1 cellular context compared by ENCODE assay signal in the genomic region with DNA sequence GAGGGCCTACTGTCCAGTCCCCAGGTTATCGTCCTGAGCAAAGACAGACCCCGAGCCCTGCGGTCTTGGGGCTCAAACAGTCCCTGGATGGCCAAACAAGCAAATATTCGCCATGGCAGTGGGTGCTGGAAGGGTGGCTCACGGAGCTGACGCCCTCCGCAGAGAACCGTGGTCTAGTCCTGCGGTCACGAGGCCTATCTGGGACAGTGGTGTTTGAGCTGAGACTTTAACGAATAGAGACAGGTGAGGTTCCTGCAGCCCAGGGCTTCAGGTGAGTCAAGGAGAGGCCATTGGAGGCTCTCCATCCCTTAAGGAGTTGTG.
A peak's percentile ranks its signal among the peaks of the same experiment; 100 is the strongest.
TF ChIP-seq lines count a peak whose summit lies in the region.

No MANE protein-coding gene starts in this region.

TF ChIP-seq in HepG2, 621 proteins besides CTCF, POLR2A, EP300 and RAD21 (continued from another document):
- TF ChIP-seq, protein P1, sequence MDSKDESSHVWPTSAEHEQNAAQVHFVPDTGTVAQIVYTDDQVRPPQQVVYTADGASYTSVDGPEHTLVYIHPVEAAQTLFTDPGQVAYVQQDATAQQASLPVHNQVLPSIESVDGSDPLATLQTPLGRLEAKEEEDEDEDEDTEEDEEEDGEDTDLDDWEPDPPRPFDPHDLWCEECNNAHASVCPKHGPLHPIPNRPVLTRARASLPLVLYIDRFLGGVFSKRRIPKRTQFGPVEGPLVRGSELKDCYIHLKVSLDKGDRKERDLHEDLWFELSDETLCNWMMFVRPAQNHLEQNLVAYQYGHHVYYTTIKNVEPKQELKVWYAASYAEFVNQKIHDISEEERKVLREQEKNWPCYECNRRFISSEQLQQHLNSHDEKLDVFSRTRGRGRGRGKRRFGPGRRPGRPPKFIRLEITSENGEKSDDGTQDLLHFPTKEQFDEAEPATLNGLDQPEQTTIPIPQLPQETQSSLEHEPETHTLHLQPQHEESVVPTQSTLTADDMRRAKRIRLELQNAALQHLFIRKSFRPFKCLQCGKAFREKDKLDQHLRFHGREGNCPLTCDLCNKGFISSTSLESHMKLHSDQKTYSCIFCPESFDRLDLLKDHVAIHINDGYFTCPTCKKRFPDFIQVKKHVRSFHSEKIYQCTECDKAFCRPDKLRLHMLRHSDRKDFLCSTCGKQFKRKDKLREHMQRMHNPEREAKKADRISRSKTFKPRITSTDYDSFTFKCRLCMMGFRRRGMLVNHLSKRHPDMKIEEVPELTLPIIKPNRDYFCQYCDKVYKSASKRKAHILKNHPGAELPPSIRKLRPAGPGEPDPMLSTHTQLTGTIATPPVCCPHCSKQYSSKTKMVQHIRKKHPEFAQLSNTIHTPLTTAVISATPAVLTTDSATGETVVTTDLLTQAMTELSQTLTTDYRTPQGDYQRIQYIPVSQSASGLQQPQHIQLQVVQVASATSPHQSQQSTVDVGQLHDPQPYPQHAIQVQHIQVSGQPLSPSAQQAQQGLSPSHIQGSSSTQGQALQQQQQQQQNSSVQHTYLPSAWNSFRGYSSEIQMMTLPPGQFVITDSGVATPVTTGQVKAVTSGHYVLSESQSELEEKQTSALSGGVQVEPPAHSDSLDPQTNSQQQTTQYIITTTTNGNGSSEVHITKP (CRISPR knock-in tag; IDR thresholded peaks at IDR 0.05; ENCODE audit: low read depth): peak; percentile 8; the same call in 1 of the 2 replicates
- TF ChIP-seq, protein P2, sequence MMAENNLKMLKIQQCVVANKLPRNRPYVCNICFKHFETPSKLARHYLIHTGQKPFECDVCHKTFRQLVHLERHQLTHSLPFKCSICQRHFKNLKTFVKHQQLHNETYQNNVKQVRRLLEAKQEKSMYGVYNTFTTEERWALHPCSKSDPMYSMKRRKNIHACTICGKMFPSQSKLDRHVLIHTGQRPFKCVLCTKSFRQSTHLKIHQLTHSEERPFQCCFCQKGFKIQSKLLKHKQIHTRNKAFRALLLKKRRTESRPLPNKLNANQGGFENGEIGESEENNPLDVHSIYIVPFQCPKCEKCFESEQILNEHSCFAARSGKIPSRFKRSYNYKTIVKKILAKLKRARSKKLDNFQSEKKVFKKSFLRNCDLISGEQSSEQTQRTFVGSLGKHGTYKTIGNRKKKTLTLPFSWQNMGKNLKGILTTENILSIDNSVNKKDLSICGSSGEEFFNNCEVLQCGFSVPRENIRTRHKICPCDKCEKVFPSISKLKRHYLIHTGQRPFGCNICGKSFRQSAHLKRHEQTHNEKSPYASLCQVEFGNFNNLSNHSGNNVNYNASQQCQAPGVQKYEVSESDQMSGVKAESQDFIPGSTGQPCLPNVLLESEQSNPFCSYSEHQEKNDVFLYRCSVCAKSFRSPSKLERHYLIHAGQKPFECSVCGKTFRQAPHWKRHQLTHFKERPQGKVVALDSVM (CRISPR knock-in tag; IDR thresholded peaks at IDR 0.05): no peak
- 0 out of 2 replicates have a peak, but pooled peaks have one; percentile 30 for TF ChIP-seq PITX1 (CRISPR knock-in tag; IDR thresholded peaks at IDR 0.05)
- TF ChIP-seq GZF1 (CRISPR knock-in tag; IDR thresholded peaks at IDR 0.05): 0 out of 2 replicates have a peak, but pooled peaks have one; percentile 39
- TF ChIP-seq ZNF263 (CRISPR knock-in tag; IDR thresholded peaks at IDR 0.05): peak; percentile 18; the same call in 1 of the 2 replicates
- 0 out of 2 replicates have a peak, but pooled peaks have one; percentile 28 for TF ChIP-seq HNRNPL (IDR thresholded peaks at IDR 0.05; ENCODE audit: low read depth, low read length)
- no peak for TF ChIP-seq ZNF431 (CRISPR knock-in tag; IDR thresholded peaks at IDR 0.05; ENCODE audit: borderline replicate concordance, low read depth)
- TF ChIP-seq, protein P3, sequence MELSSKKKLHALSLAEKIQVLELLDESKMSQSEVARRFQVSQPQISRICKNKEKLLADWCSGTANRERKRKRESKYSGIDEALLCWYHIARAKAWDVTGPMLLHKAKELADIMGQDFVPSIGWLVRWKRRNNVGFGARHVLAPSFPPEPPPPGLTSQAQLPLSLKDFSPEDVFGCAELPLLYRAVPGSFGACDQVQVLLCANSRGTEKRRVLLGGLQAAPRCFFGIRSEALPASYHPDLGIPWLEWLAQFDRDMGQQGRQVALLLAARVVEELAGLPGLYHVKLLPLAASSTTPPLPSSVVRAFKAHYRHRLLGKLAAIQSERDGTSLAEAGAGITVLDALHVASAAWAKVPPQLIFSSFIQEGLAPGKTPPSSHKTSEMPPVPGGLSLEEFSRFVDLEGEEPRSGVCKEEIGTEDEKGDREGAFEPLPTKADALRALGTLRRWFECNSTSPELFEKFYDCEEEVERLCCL (CRISPR knock-in tag; IDR thresholded peaks at IDR 0.05; ENCODE audit: borderline replicate concordance): peak; percentile 64; the same call in 1 of the 2 replicates
- TF ChIP-seq ASH2L (IDR thresholded peaks at IDR 0.05; ENCODE audit: insufficient read length, low read depth, low read length): peak; percentile 5
- TF ChIP-seq ERF (CRISPR knock-in tag; IDR thresholded peaks at IDR 0.05): no peak
- no peak for TF ChIP-seq REXO4 (CRISPR knock-in tag; IDR thresholded peaks at IDR 0.05; ENCODE audit: borderline replicate concordance)
- TF ChIP-seq LCORL (IDR thresholded peaks at IDR 0.05): peak; percentile 1; the same call in 1 of the 2 replicates
- TF ChIP-seq LCORL (CRISPR knock-in tag; IDR thresholded peaks at IDR 0.05): no peak
- TF ChIP-seq, protein P4, sequence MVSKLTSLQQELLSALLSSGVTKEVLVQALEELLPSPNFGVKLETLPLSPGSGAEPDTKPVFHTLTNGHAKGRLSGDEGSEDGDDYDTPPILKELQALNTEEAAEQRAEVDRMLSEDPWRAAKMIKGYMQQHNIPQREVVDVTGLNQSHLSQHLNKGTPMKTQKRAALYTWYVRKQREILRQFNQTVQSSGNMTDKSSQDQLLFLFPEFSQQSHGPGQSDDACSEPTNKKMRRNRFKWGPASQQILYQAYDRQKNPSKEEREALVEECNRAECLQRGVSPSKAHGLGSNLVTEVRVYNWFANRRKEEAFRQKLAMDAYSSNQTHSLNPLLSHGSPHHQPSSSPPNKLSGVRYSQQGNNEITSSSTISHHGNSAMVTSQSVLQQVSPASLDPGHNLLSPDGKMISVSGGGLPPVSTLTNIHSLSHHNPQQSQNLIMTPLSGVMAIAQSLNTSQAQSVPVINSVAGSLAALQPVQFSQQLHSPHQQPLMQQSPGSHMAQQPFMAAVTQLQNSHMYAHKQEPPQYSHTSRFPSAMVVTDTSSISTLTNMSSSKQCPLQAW (CRISPR knock-in tag; IDR thresholded peaks at IDR 0.05): 0 out of 2 replicates have a peak, but pooled peaks have one; percentile 48
- peak; percentile 79; the same call in 1 of the 2 replicates for TF ChIP-seq PHF8 (CRISPR knock-in tag; IDR thresholded peaks at IDR 0.05)
- TF ChIP-seq POLR2G (IDR thresholded peaks at IDR 0.05; ENCODE audit: low read depth, low read length): no peak
- TF ChIP-seq NR2F6 (IDR thresholded peaks at IDR 0.05): peak; percentile 7; the same call in 1 of the 2 replicates
- no peak for TF ChIP-seq NR2F6 (CRISPR knock-in tag; IDR thresholded peaks at IDR 0.05)
- TF ChIP-seq, protein P5, sequence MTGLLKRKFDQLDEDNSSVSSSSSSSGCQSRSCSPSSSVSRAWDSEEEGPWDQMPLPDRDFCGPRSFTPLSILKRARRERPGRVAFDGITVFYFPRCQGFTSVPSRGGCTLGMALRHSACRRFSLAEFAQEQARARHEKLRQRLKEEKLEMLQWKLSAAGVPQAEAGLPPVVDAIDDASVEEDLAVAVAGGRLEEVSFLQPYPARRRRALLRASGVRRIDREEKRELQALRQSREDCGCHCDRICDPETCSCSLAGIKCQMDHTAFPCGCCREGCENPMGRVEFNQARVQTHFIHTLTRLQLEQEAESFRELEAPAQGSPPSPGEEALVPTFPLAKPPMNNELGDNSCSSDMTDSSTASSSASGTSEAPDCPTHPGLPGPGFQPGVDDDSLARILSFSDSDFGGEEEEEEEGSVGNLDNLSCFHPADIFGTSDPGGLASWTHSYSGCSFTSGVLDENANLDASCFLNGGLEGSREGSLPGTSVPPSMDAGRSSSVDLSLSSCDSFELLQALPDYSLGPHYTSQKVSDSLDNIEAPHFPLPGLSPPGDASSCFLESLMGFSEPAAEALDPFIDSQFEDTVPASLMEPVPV (CRISPR knock-in tag; IDR thresholded peaks at IDR 0.05): 0 out of 2 replicates have a peak, but pooled peaks have one; percentile 1
- TF ChIP-seq MEF2D (CRISPR knock-in tag; IDR thresholded peaks at IDR 0.05): peak; percentile 47; the same call in 1 of the 2 replicates
- TF ChIP-seq ZNF572 (CRISPR knock-in tag; IDR thresholded peaks at IDR 0.05): 0 out of 2 replicates have a peak, but pooled peaks have one; percentile 43
- no peak for TF ChIP-seq RFXANK (CRISPR knock-in tag; IDR thresholded peaks at IDR 0.05)
- no peak for TF ChIP-seq YEATS4 (CRISPR knock-in tag; IDR thresholded peaks at IDR 0.05; ENCODE audit: borderline replicate concordance)
- TF ChIP-seq, protein P6, sequence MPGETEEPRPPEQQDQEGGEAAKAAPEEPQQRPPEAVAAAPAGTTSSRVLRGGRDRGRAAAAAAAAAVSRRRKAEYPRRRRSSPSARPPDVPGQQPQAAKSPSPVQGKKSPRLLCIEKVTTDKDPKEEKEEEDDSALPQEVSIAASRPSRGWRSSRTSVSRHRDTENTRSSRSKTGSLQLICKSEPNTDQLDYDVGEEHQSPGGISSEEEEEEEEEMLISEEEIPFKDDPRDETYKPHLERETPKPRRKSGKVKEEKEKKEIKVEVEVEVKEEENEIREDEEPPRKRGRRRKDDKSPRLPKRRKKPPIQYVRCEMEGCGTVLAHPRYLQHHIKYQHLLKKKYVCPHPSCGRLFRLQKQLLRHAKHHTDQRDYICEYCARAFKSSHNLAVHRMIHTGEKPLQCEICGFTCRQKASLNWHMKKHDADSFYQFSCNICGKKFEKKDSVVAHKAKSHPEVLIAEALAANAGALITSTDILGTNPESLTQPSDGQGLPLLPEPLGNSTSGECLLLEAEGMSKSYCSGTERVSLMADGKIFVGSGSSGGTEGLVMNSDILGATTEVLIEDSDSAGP (CRISPR knock-in tag; IDR thresholded peaks at IDR 0.05; ENCODE audit: borderline replicate concordance): peak; percentile 30; the same call in 1 of the 2 replicates
- no peak for TF ChIP-seq KDM5A (IDR thresholded peaks at IDR 0.05; ENCODE audit: borderline replicate concordance, low read length)
- TF ChIP-seq, protein P7, sequence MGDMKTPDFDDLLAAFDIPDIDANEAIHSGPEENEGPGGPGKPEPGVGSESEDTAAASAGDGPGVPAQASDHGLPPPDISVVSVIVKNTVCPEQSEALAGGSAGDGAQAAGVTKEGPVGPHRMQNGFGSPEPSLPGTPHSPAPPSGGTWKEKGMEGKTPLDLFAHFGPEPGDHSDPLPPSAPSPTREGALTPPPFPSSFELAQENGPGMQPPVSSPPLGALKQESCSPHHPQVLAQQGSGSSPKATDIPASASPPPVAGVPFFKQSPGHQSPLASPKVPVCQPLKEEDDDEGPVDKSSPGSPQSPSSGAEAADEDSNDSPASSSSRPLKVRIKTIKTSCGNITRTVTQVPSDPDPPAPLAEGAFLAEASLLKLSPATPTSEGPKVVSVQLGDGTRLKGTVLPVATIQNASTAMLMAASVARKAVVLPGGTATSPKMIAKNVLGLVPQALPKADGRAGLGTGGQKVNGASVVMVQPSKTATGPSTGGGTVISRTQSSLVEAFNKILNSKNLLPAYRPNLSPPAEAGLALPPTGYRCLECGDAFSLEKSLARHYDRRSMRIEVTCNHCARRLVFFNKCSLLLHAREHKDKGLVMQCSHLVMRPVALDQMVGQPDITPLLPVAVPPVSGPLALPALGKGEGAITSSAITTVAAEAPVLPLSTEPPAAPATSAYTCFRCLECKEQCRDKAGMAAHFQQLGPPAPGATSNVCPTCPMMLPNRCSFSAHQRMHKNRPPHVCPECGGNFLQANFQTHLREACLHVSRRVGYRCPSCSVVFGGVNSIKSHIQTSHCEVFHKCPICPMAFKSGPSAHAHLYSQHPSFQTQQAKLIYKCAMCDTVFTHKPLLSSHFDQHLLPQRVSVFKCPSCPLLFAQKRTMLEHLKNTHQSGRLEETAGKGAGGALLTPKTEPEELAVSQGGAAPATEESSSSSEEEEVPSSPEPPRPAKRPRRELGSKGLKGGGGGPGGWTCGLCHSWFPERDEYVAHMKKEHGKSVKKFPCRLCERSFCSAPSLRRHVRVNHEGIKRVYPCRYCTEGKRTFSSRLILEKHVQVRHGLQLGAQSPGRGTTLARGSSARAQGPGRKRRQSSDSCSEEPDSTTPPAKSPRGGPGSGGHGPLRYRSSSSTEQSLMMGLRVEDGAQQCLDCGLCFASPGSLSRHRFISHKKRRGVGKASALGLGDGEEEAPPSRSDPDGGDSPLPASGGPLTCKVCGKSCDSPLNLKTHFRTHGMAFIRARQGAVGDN (CRISPR knock-in tag; IDR thresholded peaks at IDR 0.05): peak; percentile 3
- 0 out of 2 replicates have a peak, but pooled peaks have one; percentile 13 for TF ChIP-seq ZNF264 (CRISPR knock-in tag; IDR thresholded peaks at IDR 0.05)
- TF ChIP-seq CHCHD3 (CRISPR knock-in tag; IDR thresholded peaks at IDR 0.05): no peak
- TF ChIP-seq, protein P8, sequence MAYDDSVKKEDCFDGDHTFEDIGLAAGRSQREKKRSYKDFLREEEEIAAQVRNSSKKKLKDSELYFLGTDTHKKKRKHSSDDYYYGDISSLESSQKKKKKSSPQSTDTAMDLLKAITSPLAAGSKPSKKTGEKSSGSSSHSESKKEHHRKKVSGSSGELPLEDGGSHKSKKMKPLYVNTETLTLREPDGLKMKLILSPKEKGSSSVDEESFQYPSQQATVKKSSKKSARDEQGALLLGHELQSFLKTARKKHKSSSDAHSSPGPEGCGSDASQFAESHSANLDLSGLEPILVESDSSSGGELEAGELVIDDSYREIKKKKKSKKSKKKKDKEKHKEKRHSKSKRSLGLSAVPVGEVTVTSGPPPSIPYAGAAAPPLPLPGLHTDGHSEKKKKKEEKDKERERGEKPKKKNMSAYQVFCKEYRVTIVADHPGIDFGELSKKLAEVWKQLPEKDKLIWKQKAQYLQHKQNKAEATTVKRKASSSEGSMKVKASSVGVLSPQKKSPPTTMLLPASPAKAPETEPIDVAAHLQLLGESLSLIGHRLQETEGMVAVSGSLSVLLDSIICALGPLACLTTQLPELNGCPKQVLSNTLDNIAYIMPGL (CRISPR knock-in tag; IDR thresholded peaks at IDR 0.05; ENCODE audit: borderline replicate concordance in 1 of 2, low read depth in 1 of 2): no peak
- no peak for TF ChIP-seq ZNF17 (CRISPR knock-in tag; IDR thresholded peaks at IDR 0.05)
- peak; percentile 23; the same call in 1 of the 2 replicates for TF ChIP-seq ZNF510 (CRISPR knock-in tag; IDR thresholded peaks at IDR 0.05; ENCODE audit: low read depth)
- TF ChIP-seq ZNF761 (CRISPR knock-in tag; conservative IDR thresholded peaks at IDR 0.05): 0 out of 2 replicates have a peak, but pooled peaks have one; percentile 14
- peak; percentile 91 for TF ChIP-seq ZFX (CRISPR knock-in tag; IDR thresholded peaks at IDR 0.05; ENCODE audit: low read depth)
- TF ChIP-seq ZNF331 (CRISPR knock-in tag; IDR thresholded peaks at IDR 0.05): no peak
- TF ChIP-seq IKZF4 (CRISPR knock-in tag; IDR thresholded peaks at IDR 0.05; ENCODE audit: borderline replicate concordance, low read depth, not compliant biosample characterization): peak; percentile 5
